Comparison of ENCODE assay signal across 23 cellular contexts in the genomic region with DNA sequence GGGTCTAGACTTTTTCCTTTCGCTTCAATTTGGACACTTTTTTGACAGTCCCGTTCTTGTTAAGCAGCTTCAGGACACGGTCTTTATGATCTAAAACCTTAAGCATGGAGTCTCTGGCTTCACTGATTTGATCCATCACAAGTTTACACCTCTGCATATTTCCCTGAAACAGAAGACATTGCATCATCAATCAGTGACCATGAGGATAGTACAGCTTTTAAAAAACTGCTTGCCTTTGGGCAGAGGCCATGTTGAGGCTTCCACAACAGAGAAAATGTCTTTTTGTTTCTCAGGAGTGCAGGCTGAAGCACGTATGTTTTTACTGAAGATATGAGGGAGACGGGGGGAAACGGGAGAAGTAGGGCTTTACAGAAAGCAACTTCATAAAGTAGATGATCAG. TPM values are rescaled to one million over a fixed set of nuclear protein-coding genes. Genes with fewer than 3 reads are reported as not detected.
DNase-seq lines count a peak whose midpoint lies in the region; ATAC-seq and TF ChIP-seq lines count a peak whose summit lies in the region.
"Had no signal": no experiment of that assay in that cellular context is flagged by ENCODE, and none has a peak within 500 bp of the region (broad histone marks: within the 10 kb centered on the region; RNA-seq: fewer than 3 reads in every experiment).

No MANE protein-coding gene starts in this region.

- no peak for ATAC-seq in activated CD4-positive, alpha-beta T cell treated with anti-CD3 and anti-CD28 coated beads for 36 hours
- ATAC-seq in activated naive CD8-positive, alpha-beta T cell treated with anti-CD3 and anti-CD28 coated beads, Interleukin-2, amount 50 U/mL, for 24 hours, result no peak
- ATAC-seq in GM18907 (IDR thresholded peaks at IDR 0.05; ENCODE audit: unreplicated experiment), result no peak
- ATAC-seq: GM12878, Panc1 had no signal

- no peak for TF ChIP-seq CTCF in fibroblast of the aortic adventitia (IDR thresholded peaks at IDR 0.05; ENCODE audit: insufficient read depth, low read length)

- POLR2A ChIA-PET in activated CD4-positive, alpha-beta T cell treated with anti-CD3 and anti-CD28 coated beads for 36 hours (lab: Charles Lee), result no interaction called here

- H3K9me3 Mint-ChIP-seq in activated CD4-positive, alpha-beta T cell treated with anti-CD3 and anti-CD28 coated beads for 36 hours (ENCODE audit: low read depth), result no peaks in the 10 kb centered on the region
- H3K9me3 Mint-ChIP-seq in activated naive CD8-positive, alpha-beta T cell treated with anti-CD3 and anti-CD28 coated beads for 36 hours, result no peaks in the 10 kb centered on the region
- no peaks in the 10 kb centered on the region for H3K9me3 Mint-ChIP-seq in activated naive CD8-positive, alpha-beta T cell treated with anti-CD3 and anti-CD28 coated beads, Interleukin-2, amount 50 U/mL, for 24 hours
- H3K9me3 Mint-ChIP-seq: CD14-positive monocyte; CD8-positive, alpha-beta memory T cell had no signal

- H3K27ac Mint-ChIP-seq in activated CD4-positive, alpha-beta T cell treated with anti-CD3 and anti-CD28 coated beads for 36 hours, result peak overlapping the region; percentile 18
- peak overlapping the region; percentile 19 for H3K27ac Mint-ChIP-seq in activated naive CD8-positive, alpha-beta T cell treated with anti-CD3 and anti-CD28 coated beads for 36 hours
- no peak overlapping the region for H3K27ac Mint-ChIP-seq in activated naive CD8-positive, alpha-beta T cell treated with anti-CD3 and anti-CD28 coated beads, Interleukin-2, amount 50 U/mL, for 24 hours
- H3K27ac Mint-ChIP-seq: CD8-positive, alpha-beta memory T cell had no signal

- no peak for DNase-seq in activated CD4-positive, alpha-beta T cell treated with anti-CD3 and anti-CD28 coated beads for 36 hours
- no peak for DNase-seq in activated CD4-positive, alpha-beta T cell treated with anti-CD3 and anti-CD28 coated beads for 4 hours
- no peak for DNase-seq in activated naive CD8-positive, alpha-beta T cell treated with anti-CD3 and anti-CD28 coated beads for 36 hours
- no peak for DNase-seq in activated naive CD8-positive, alpha-beta T cell treated with anti-CD3 and anti-CD28 coated beads, Interleukin-2, amount 50 U/mL, for 24 hours
- DNase-seq in OCI-M1 (lab: John Stamatoyannopoulos, UW), result peak; percentile 25
- DNase-seq in fibroblast of the aortic adventitia (ENCODE audit: low read depth), result peak; percentile 5
- no peak for DNase-seq in NCI-H2029 (lab: John Stamatoyannopoulos, UW)
- DNase-seq: BE2C; CD8-positive, alpha-beta memory T cell; DMS 273 treated with DMSO at 0.1 percent for 48 hours; DMS79; EL; GDM1; H7; MG63; NCI-H2029 treated with DMSO at 0.1 percent for 48 hours; NCI-H446 treated with DMSO at 0.1 percent for 48 hours; NCI-H526 treated with DMSO at 0.1 percent for 48 hours; SHP77 had no signal

- no peaks in the 10 kb centered on the region for H3K4me1 Mint-ChIP-seq in activated CD4-positive, alpha-beta T cell treated with anti-CD3 and anti-CD28 coated beads for 36 hours
- H3K4me1 Mint-ChIP-seq in activated naive CD8-positive, alpha-beta T cell treated with anti-CD3 and anti-CD28 coated beads for 36 hours, result no peaks in the 10 kb centered on the region
- no peaks in the 10 kb centered on the region for H3K4me1 Mint-ChIP-seq in activated naive CD8-positive, alpha-beta T cell treated with anti-CD3 and anti-CD28 coated beads, Interleukin-2, amount 50 U/mL, for 24 hours
- H3K4me1 Mint-ChIP-seq: CD14-positive monocyte; CD8-positive, alpha-beta memory T cell had no signal

- H3K27me3 Mint-ChIP-seq in activated CD4-positive, alpha-beta T cell treated with anti-CD3 and anti-CD28 coated beads for 36 hours, result no peaks in the 10 kb centered on the region
- no peaks in the 10 kb centered on the region for H3K27me3 Mint-ChIP-seq in activated naive CD8-positive, alpha-beta T cell treated with anti-CD3 and anti-CD28 coated beads for 36 hours
- no peaks in the 10 kb centered on the region for H3K27me3 Mint-ChIP-seq in activated naive CD8-positive, alpha-beta T cell treated with anti-CD3 and anti-CD28 coated beads, Interleukin-2, amount 50 U/mL, for 24 hours
- H3K27me3 Mint-ChIP-seq: CD8-positive, alpha-beta memory T cell had no signal

- H3K36me3 Mint-ChIP-seq in activated CD4-positive, alpha-beta T cell treated with anti-CD3 and anti-CD28 coated beads for 36 hours (ENCODE audit: low read depth), result peaks cover 25% of the 10 kb centered on the region
- H3K36me3 Mint-ChIP-seq in activated naive CD8-positive, alpha-beta T cell treated with anti-CD3 and anti-CD28 coated beads for 36 hours, result peaks cover 13% of the 10 kb centered on the region
- peaks cover 27% of the 10 kb centered on the region for H3K36me3 Mint-ChIP-seq in activated naive CD8-positive, alpha-beta T cell treated with anti-CD3 and anti-CD28 coated beads, Interleukin-2, amount 50 U/mL, for 24 hours (ENCODE audit: low read depth)

- CTCF ChIA-PET in activated CD4-positive, alpha-beta T cell treated with anti-CD3 and anti-CD28 coated beads for 36 hours (lab: Charles Lee), result interaction anchor here (0.7 kb wide), 1 partner anchor 70 kb away, joined by 6 read pairs; no protein-coding TSS in a partner anchor

- intact Hi-C loops in activated CD4-positive, alpha-beta T cell treated with anti-CD3 and anti-CD28 coated beads for 36 hours (cut with DNase I, micrococcal nuclease), result no loop called here

- no peak overlapping the region for H3K4me3 ChIP-seq in fibroblast of the aortic adventitia (ENCODE audit: low read depth, low read length)
- H3K4me3 ChIP-seq: GM12878, MG63 had no signal

- no peak overlapping the region for H3K4me3 Mint-ChIP-seq in activated CD4-positive, alpha-beta T cell treated with anti-CD3 and anti-CD28 coated beads for 36 hours
- H3K4me3 Mint-ChIP-seq in activated naive CD8-positive, alpha-beta T cell treated with anti-CD3 and anti-CD28 coated beads for 36 hours, result no peak overlapping the region
- H3K4me3 Mint-ChIP-seq in activated naive CD8-positive, alpha-beta T cell treated with anti-CD3 and anti-CD28 coated beads, Interleukin-2, amount 50 U/mL, for 24 hours, result no peak overlapping the region
- H3K4me3 Mint-ChIP-seq: CD14-positive monocyte; CD8-positive, alpha-beta memory T cell had no signal

RNA-seq across cellular contexts. Expression of a gene that starts 56.2 kb away (rescaled TPM):
- 10 to 100 TPM; 12.8 to 14.2 TPM for total RNA-seq in activated CD4-positive, alpha-beta T cell treated with anti-CD3 and anti-CD28 coated beads for 36 hours
- total RNA-seq in activated naive CD8-positive, alpha-beta T cell treated with anti-CD3 and anti-CD28 coated beads for 36 hours, result 10 to 100 TPM; 16.4 to 17.4 TPM
- 7.6 and 12.4 TPM in 2 replicates for total RNA-seq in fibroblast of the aortic adventitia (ENCODE audit: low replicate concordance)

Comparison
In these comparisons a context has a peak if more than half of its experiments do, and no peak if none do; other contexts are left out.
1. DNase-seq: peak in OCI-M1 (single experiment) and fibroblast of the aortic adventitia (single experiment); none in activated CD4-positive, alpha-beta T cell treated with anti-CD3 and anti-CD28 coated beads for 36 hours (single experiment), activated CD4-positive, alpha-beta T cell treated with anti-CD3 and anti-CD28 coated beads for 4 hours (0 of 2), activated naive CD8-positive, alpha-beta T cell treated with anti-CD3 and anti-CD28 coated beads for 36 hours (single experiment), activated naive CD8-positive, alpha-beta T cell treated with anti-CD3 and anti-CD28 coated beads, Interleukin-2, amount 50 U/mL, for 24 hours (single experiment) and NCI-H2029 (single experiment).